ENCODE assay signal across 33 cellular contexts in genomic region chr14:95733212-95733611, GRCh38. TPM values are rescaled to one million over a fixed set of nuclear protein-coding genes. Genes with fewer than 3 reads are reported as not detected.
"Had no signal": no experiment of that assay in that cellular context is flagged by ENCODE, and none has a peak within 500 bp of the region (broad histone marks: within the 10 kb centered on the region; RNA-seq: fewer than 3 reads in every experiment).

No MANE protein-coding gene starts in this region.

- H3K27ac ChIP-seq: left lung, lower lobe of right lung, parathyroid adenoma, psoas muscle, right lobe of liver, tibial nerve, uterus had no signal

- H3K27ac Mint-ChIP-seq: naive thymus-derived CD8-positive, alpha-beta T cell; nephron; stimulated activated memory B cell treated with anti-CD40 and anti-IgM and Interleukin-4, amounts not matched to agents 10 μg/mL and 1 μg/mL and 100 μg/mL, for 72 hours; stimulated activated naive CD8-positive, alpha-beta T cell treated with anti-CD3 and anti-CD28 coated beads, Interleukin-15, amount 100 ng/mL, for 72 hours; type B pancreatic cell had no signal

- H3K9me3 ChIP-seq: left lung, lower lobe of right lung, psoas muscle, right lobe of liver, tibial nerve, uterus had no signal

- H3K4me3 Mint-ChIP-seq: naive thymus-derived CD8-positive, alpha-beta T cell; nephron; neural crest cell; stimulated activated memory B cell treated with anti-CD40 and anti-IgM and Interleukin-4, amounts not matched to agents 10 μg/mL and 1 μg/mL and 100 μg/mL, for 72 hours; stimulated activated naive CD8-positive, alpha-beta T cell treated with anti-CD3 and anti-CD28 coated beads, Interleukin-15, amount 100 ng/mL, for 72 hours; type B pancreatic cell had no signal

- H3K4me2 ChIP-seq: smooth muscle cell had no signal

- H3K4me1 ChIP-seq: left lung, lower lobe of right lung, psoas muscle, right lobe of liver, tibial nerve, uterus had no signal

- H3K27me3 ChIP-seq: right lobe of liver, tibial nerve, uterus had no signal

- H2AFZ ChIP-seq: parathyroid adenoma had no signal

- H3K9me3 Mint-ChIP-seq: nephron; neural crest cell; stimulated activated memory B cell treated with anti-CD40 and anti-IgM and Interleukin-4, amounts not matched to agents 10 μg/mL and 1 μg/mL and 100 μg/mL, for 72 hours; stimulated activated naive CD8-positive, alpha-beta T cell treated with anti-CD3 and anti-CD28 coated beads, Interleukin-15, amount 100 ng/mL, for 72 hours; type B pancreatic cell had no signal

- DNase-seq: hippocampal formation; kidney glomerular epithelial cell; left colon; left lung; lower lobe of right lung; mammary epithelial cell; mesenchymal stem cell; naive thymus-derived CD8-positive, alpha-beta T cell; nucleus accumbens; psoas muscle; right lobe of liver; stimulated activated CD4-positive, alpha-beta T cell treated with anti-CD3 and anti-CD28 coated beads, Interleukin-1b, Interleukin-23, amount 100 ng/mL, for 48 hours; stimulated activated CD4-positive, alpha-beta T cell treated with anti-CD3 and anti-CD28 coated beads, Interleukin-2, amount 100 ng/mL, for 48 hours; stimulated activated CD4-positive, alpha-beta T cell treated with anti-CD3 and anti-CD28 coated beads, Interleukin-4, amount 100 ng/mL, for 4 hours; stimulated activated CD8-positive, alpha-beta memory T cell treated with anti-CD3 and anti-CD28 coated beads, Interleukin-4, amount 100 ng/mL, for 48 hours; stimulated activated naive CD4-positive, alpha-beta T cell treated with Interleukin-2 at 50 U/mL for 16 hours; stimulated activated naive CD8-positive, alpha-beta T cell treated with anti-CD3 and anti-CD28 coated beads, Interleukin-15, amount 100 ng/mL, for 72 hours; substantia nigra; uterus had no signal

- H3K79me2 ChIP-seq: parathyroid adenoma had no signal

- H3K4me3 ChIP-seq: left lung, lower lobe of right lung, psoas muscle, right lobe of liver, smooth muscle cell, tibial nerve, uterus had no signal

- H3K4me1 Mint-ChIP-seq: neural crest cell; stimulated activated memory B cell treated with anti-CD40 and anti-IgM and Interleukin-4, amounts not matched to agents 10 μg/mL and 1 μg/mL and 100 μg/mL, for 72 hours had no signal

- H3K36me3 ChIP-seq: left lung, lower lobe of right lung, right lobe of liver, tibial nerve, uterus had no signal

- H3K9ac ChIP-seq: parathyroid adenoma had no signal

- ATAC-seq: left colon; left lung; lower lobe of right lung; naive thymus-derived CD8-positive, alpha-beta T cell; psoas muscle; right lobe of liver; stimulated activated memory B cell treated with anti-CD40 and anti-IgM and Interleukin-4, amounts not matched to agents 10 μg/mL and 1 μg/mL and 100 μg/mL, for 72 hours; stimulated activated naive CD8-positive, alpha-beta T cell treated with anti-CD3 and anti-CD28 coated beads, Interleukin-15, amount 100 ng/mL, for 72 hours had no signal

RNA-seq across cellular contexts. Expression of gene TCL1A, which starts 19.3 kb away (rescaled TPM):
- total RNA-seq: left lung, lower lobe of right lung, mammary epithelial cell, neural crest cell, osteoblast, smooth muscle cell, temporal lobe, tibial nerve, ureter had no signal
- polyA plus RNA-seq: keratinocyte, mammary epithelial cell, smooth muscle cell had no signal

RNA-seq across cellular contexts. Expression of gene TCL1B, which starts 47.0 kb away (rescaled TPM):
- total RNA-seq: left colon, left lung, lower lobe of right lung, mammary epithelial cell, mucosa of gallbladder, neural crest cell, osteoblast, posterior vena cava, psoas muscle, right lobe of liver, smooth muscle cell, temporal lobe, tibial nerve, ureter had no signal
- polyA plus RNA-seq: keratinocyte; liver; mammary epithelial cell; naive thymus-derived CD8-positive, alpha-beta T cell; psoas muscle; smooth muscle cell had no signal
